Comparison of ENCODE assay signal across 10 cellular contexts in the genomic region with DNA sequence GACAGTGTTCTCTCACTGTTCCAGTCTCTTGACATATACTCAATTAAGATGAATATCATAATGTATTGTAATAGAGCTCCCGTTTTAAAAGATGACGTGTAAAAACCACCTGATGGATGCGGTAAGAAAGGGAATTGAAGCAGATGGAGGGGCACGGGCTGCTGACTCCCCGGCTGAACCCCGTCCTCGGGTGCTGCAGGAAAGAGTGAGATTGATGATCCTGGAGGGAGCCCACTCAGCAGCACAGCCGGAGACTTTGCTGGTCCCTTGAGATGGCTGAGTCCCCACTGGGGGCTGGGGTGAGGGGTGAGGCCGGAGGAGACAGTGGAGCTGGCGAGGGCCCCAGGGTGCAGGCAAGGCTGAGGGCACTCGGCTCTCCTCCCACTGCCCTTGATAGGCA.
DNase-seq lines count a peak whose midpoint lies in the region; ATAC-seq lines count a peak whose summit lies in the region.
"Had no signal": no experiment of that assay in that cellular context is flagged by ENCODE, and none has a peak within 500 bp of the region (broad histone marks: within the 10 kb centered on the region; RNA-seq: fewer than 3 reads in every experiment).

No MANE protein-coding gene starts in this region.

- DNase-seq in A172 (ENCODE audit: low spot score) = peak; percentile 42
- DNase-seq in Daoy (ENCODE audit: low read depth) = peak; percentile 30
- DNase-seq in T-helper 2 cell treated with Interferon-gamma antibody and Interleukin-4, amounts not matched to agents 5 μg/mL and 100 μg/mL, for 36 hours (ENCODE audit: low spot score) = no peak
- DNase-seq in islet precursor cell = peak; percentile 48
- no peak for DNase-seq in aorta
- no peak for DNase-seq in stimulated activated CD4-positive, alpha-beta T cell treated with anti-CD3 and anti-CD28 coated beads, Interleukin-4, amount 100 ng/mL, for 4 hours
- no peak for DNase-seq in HUDEP-2 (lab: John Stamatoyannopoulos, UW; ENCODE audit: unreplicated experiment in 76 of 76)
- DNase-seq: NCI-H446 treated with DMSO at 0.1 percent for 48 hours, right lobe of liver had no signal

- no peak overlapping the region for H3K4me3 ChIP-seq in aorta (ENCODE audit: low read length in 2 of 2)
- H3K4me3 ChIP-seq: right lobe of liver had no signal

- H3K27me3 Mint-ChIP-seq in T-helper 2 cell treated with Interferon-gamma antibody and Interleukin-4, amounts not matched to agents 5 μg/mL and 100 μg/mL, for 36 hours (ENCODE audit: low read depth) = no peaks in the 10 kb centered on the region

- H3K9me3 ChIP-seq in aorta (ENCODE audit: control insufficient read depth, low read length) = no peaks in the 10 kb centered on the region
- H3K9me3 ChIP-seq: right lobe of liver had no signal

- H3K27ac ChIP-seq in aorta (ENCODE audit: low read depth in 1 of 2, low read length in 2 of 2) = no peak overlapping the region
- H3K27ac ChIP-seq: right lobe of liver had no signal

- H3K4me1 Mint-ChIP-seq in T-helper 2 cell treated with Interferon-gamma antibody and Interleukin-4, amounts not matched to agents 5 μg/mL and 100 μg/mL, for 36 hours (ENCODE audit: low read depth) = peaks cover 81% of the 10 kb centered on the region

- no peaks in the 10 kb centered on the region for H3K27me3 ChIP-seq in aorta (ENCODE audit: control insufficient read depth in 1 of 2, insufficient read depth in 2 of 2, low read length in 1 of 2)
- H3K27me3 ChIP-seq: right lobe of liver had no signal

- intact Hi-C loops in aorta (cut with DNase I) = no loop called here

- H3K27ac Mint-ChIP-seq in T-helper 2 cell treated with Interferon-gamma antibody and Interleukin-4, amounts not matched to agents 5 μg/mL and 100 μg/mL, for 36 hours = peak overlapping the region; percentile 97

- H3K36me3 ChIP-seq in aorta (ENCODE audit: control insufficient read depth in 1 of 2, insufficient read depth in 2 of 2, low read length in 1 of 2) = no peaks in the 10 kb centered on the region
- H3K36me3 ChIP-seq: right lobe of liver had no signal

- 86% methylated on average over 11 of the region's 11 CpGs for WGBS in aorta, 2 donors

- H3K4me3 Mint-ChIP-seq in T-helper 2 cell treated with Interferon-gamma antibody and Interleukin-4, amounts not matched to agents 5 μg/mL and 100 μg/mL, for 36 hours = peak overlapping the region; percentile 80

- H3K4me1 ChIP-seq in aorta (ENCODE audit: control insufficient read depth in 1 of 2, insufficient read depth in 2 of 2, low read length in 2 of 2) = no peaks in the 10 kb centered on the region
- H3K4me1 ChIP-seq: right lobe of liver had no signal

- H3K9me3 Mint-ChIP-seq in T-helper 2 cell treated with Interferon-gamma antibody and Interleukin-4, amounts not matched to agents 5 μg/mL and 100 μg/mL, for 36 hours = no peaks in the 10 kb centered on the region

- ATAC-seq in aorta (ENCODE audit: low FRiP score) = no peak
- no peak for ATAC-seq in activated CD4-positive, CD25-positive, alpha-beta regulatory T cell treated with anti-CD3 and anti-CD28 coated beads, Interleukin-2, amount 50 U/mL, for 24 hours
- ATAC-seq: right lobe of liver had no signal

- H3K36me3 Mint-ChIP-seq in T-helper 2 cell treated with Interferon-gamma antibody and Interleukin-4, amounts not matched to agents 5 μg/mL and 100 μg/mL, for 36 hours (ENCODE audit: low read depth) = peaks cover 60% of the 10 kb centered on the region

Comparison
In these comparisons a context has a peak if more than half of its experiments do, and no peak if none do; other contexts are left out.
1. DNase-seq: peak in A172 (single experiment), Daoy (single experiment) and islet precursor cell (single experiment); none in T-helper 2 cell treated with Interferon-gamma antibody and Interleukin-4, amounts not matched to agents 5 μg/mL and 100 μg/mL, for 36 hours (single experiment), aorta (0 of 2), stimulated activated CD4-positive, alpha-beta T cell treated with anti-CD3 and anti-CD28 coated beads, Interleukin-4, amount 100 ng/mL, for 4 hours (0 of 2) and HUDEP-2 (0 of 76).